Comparison of ENCODE assay signal across 2 cellular contexts in the genomic region with DNA sequence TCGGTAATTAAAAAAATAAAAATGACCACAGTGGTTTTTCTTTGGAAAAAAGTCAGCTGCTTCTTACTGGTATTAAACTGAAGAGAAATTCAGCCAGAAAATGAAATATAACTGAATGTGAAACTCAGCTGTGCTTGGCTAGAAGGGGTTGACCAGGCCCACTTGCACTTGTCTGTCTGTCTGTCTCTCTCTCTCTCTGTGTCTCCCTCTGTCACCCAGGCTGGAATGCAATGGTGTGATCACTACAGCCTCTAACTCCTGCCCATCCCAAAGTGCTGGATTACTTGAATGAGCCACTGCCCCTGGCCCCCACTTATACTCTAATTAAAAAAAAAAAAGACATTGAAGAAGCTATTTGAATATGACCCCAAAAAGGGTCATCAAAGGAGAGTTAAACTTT.
TF ChIP-seq lines count a peak whose summit lies in the region.

No MANE protein-coding gene starts in this region.

TF ChIP-seq in WTC11, 78 proteins besides CTCF, POLR2A, EP300 and RAD21:
- TF ChIP-seq, protein P1, sequence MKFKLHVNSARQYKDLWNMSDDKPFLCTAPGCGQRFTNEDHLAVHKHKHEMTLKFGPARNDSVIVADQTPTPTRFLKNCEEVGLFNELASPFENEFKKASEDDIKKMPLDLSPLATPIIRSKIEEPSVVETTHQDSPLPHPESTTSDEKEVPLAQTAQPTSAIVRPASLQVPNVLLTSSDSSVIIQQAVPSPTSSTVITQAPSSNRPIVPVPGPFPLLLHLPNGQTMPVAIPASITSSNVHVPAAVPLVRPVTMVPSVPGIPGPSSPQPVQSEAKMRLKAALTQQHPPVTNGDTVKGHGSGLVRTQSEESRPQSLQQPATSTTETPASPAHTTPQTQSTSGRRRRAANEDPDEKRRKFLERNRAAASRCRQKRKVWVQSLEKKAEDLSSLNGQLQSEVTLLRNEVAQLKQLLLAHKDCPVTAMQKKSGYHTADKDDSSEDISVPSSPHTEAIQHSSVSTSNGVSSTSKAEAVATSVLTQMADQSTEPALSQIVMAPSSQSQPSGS (CRISPR knock-in tag; IDR thresholded peaks at IDR 0.05; ENCODE audit: borderline replicate concordance, low read depth), result no peak
- TF ChIP-seq TEAD4 (CRISPR knock-in tag; IDR thresholded peaks at IDR 0.05) (no peak), EMX1 (CRISPR knock-in tag; IDR thresholded peaks at IDR 0.05) (no peak), AFF4 (CRISPR knock-in tag; IDR thresholded peaks at IDR 0.05; ENCODE audit: borderline replicate concordance) (no peak), NR3C1 (CRISPR knock-in tag; conservative IDR thresholded peaks at IDR 0.05; ENCODE audit: low read depth) (no peak)

TF ChIP-seq in HepG2, 621 proteins besides CTCF, POLR2A, EP300 and RAD21:
- TF ChIP-seq FOXK1 (CRISPR knock-in tag; IDR thresholded peaks at IDR 0.05; ENCODE audit: borderline replicate concordance, low read depth) (no peak), ELK4 (CRISPR knock-in tag; IDR thresholded peaks at IDR 0.05; ENCODE audit: borderline replicate concordance) (no peak), NKX3-1 (CRISPR knock-in tag; IDR thresholded peaks at IDR 0.05) (no peak), NR2C2 (CRISPR knock-in tag; IDR thresholded peaks at IDR 0.05; ENCODE audit: borderline replicate concordance) (no peak), ZNF761 (CRISPR knock-in tag; conservative IDR thresholded peaks at IDR 0.05) (no peak), NFATC3 (CRISPR knock-in tag; IDR thresholded peaks at IDR 0.05) (no peak), ZNF879 (CRISPR knock-in tag; IDR thresholded peaks at IDR 0.05) (no peak), ATM (IDR thresholded peaks at IDR 0.05; ENCODE audit: borderline replicate concordance) (no peak), XBP1 (CRISPR knock-in tag; IDR thresholded peaks at IDR 0.05) (no peak), MED13 (CRISPR knock-in tag; IDR thresholded peaks at IDR 0.05) (no peak), ZNF543 (CRISPR knock-in tag; IDR thresholded peaks at IDR 0.05) (no peak)
- TF ChIP-seq, protein P2, sequence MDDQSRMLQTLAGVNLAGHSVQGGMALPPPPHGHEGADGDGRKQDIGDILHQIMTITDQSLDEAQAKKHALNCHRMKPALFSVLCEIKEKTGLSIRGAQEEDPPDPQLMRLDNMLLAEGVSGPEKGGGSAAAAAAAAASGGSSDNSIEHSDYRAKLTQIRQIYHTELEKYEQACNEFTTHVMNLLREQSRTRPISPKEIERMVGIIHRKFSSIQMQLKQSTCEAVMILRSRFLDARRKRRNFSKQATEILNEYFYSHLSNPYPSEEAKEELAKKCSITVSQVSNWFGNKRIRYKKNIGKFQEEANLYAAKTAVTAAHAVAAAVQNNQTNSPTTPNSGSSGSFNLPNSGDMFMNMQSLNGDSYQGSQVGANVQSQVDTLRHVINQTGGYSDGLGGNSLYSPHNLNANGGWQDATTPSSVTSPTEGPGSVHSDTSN (CRISPR knock-in tag; IDR thresholded peaks at IDR 0.05; ENCODE audit: borderline replicate concordance), result no peak
